In genomic region chr4:2833671-2834000, GRCh38 we compare ENCODE assay signal across 19 cellular contexts. TPM values are rescaled to one million over a fixed set of nuclear protein-coding genes. Genes with fewer than 3 reads are reported as not detected.
DNase-seq lines count a peak whose midpoint lies in the region; ATAC-seq and TF ChIP-seq lines count a peak whose summit lies in the region.
"Had no signal": no experiment of that assay in that cellular context is flagged by ENCODE, and none has a peak within 500 bp of the region (broad histone marks: within the 10 kb centered on the region; RNA-seq: fewer than 3 reads in every experiment).

No MANE protein-coding gene starts in this region.

- 91 to 100% methylated on average over 1 to 6 of the region's 7 CpGs for WGBS in thyroid gland, 2 donors

- DNase-seq in 8988T (peak; percentile 9), GOT3 (lab: John Stamatoyannopoulos, UW) (no peak), brain microvascular endothelial cell (no peak), thyroid gland (no peak)
- no peak for DNase-seq in CD8-positive, alpha-beta memory T cell
- no peak for DNase-seq in natural killer cell treated with Interleukin-12 subunit alpha and Interleukin-12 subunit beta and Interleukin-15 and Interleukin-18, amount 100 ng/mL, for 72 hours (ENCODE audit: low spot score)
- DNase-seq: activated CD4-positive, alpha-beta T cell treated with anti-CD3 and anti-CD28 coated beads, Interleukin-2, amount 50 U/mL, for 1 hour; activated T-cell treated with anti-CD3 and anti-CD28 coated beads for 4 hours; heart right ventricle; NCI-H1105 treated with DMSO at 0.1 percent for 48 hours; NCI-H510A; nephron progenitor cell; stimulated activated CD4-positive, alpha-beta T cell treated with anti-CD3 and anti-CD28 coated beads, Interleukin-4, amount 100 ng/mL, for 24 hours had no signal

- peaks cover 48% of the 10 kb centered on the region for H3K4me1 ChIP-seq in CD8-positive, alpha-beta memory T cell (ENCODE audit: insufficient read depth, low read length)
- H3K4me1 ChIP-seq in thyroid gland = peaks cover 0 to 18% of the 10 kb centered on the region in 2 donors

- POLR2A ChIA-PET in CD8-positive, alpha-beta memory T cell (lab: Charles Lee) = interaction anchor here (0.6 kb wide), 1 partner anchor 48 kb away, joined by 5 read pairs; no protein-coding TSS in a partner anchor

- H3K27me3 ChIP-seq in CD8-positive, alpha-beta memory T cell (ENCODE audit: insufficient read depth, low read length, poor library complexity, severe bottlenecking) = no peaks in the 10 kb centered on the region
- no peaks in the 10 kb centered on the region for H3K27me3 ChIP-seq in brain microvascular endothelial cell (replicated peaks)
- H3K27me3 ChIP-seq in thyroid gland = no peaks in the 10 kb centered on the region
- H3K27me3 ChIP-seq: heart right ventricle had no signal

- H3K36me3 Mint-ChIP-seq in CD8-positive, alpha-beta memory T cell = peaks cover 0 to 46% (median 2%) of the 10 kb centered on the region in 3 donors
- peaks cover 91% of the 10 kb centered on the region for H3K36me3 Mint-ChIP-seq in dendritic cell treated with granulocyte-macrophage colony-stimulating factor and Interleukin-4, amounts not matched to agents 40 ng/mL and 50 ng/mL, for 4 days (ENCODE audit: low read depth)
- no peaks in the 10 kb centered on the region for H3K36me3 Mint-ChIP-seq in natural killer cell treated with Interleukin-12 subunit alpha and Interleukin-12 subunit beta and Interleukin-15 and Interleukin-18, amount 100 ng/mL, for 72 hours
- H3K36me3 Mint-ChIP-seq: activated naive CD8-positive, alpha-beta T cell had no signal

- H3K27ac ChIP-seq in CD8-positive, alpha-beta memory T cell (ENCODE audit: low read depth, low read length) = peak overlapping the region; percentile 16
- H3K27ac ChIP-seq in brain microvascular endothelial cell (no peak overlapping the region), thyroid gland (no peak overlapping the region)
- H3K27ac ChIP-seq: coronary artery had no signal

- CTCF ChIA-PET in CD8-positive, alpha-beta memory T cell (lab: Charles Lee) = interaction anchor here (1.5 kb wide), 1 partner anchor 69 kb away, joined by 7 read pairs; no protein-coding TSS in a partner anchor

- H3K27ac Mint-ChIP-seq in CD8-positive, alpha-beta memory T cell = peak overlapping the region in 2 of 8 donors; percentile 17 to 47
- peak overlapping the region; percentile 65 for H3K27ac Mint-ChIP-seq in dendritic cell treated with granulocyte-macrophage colony-stimulating factor and Interleukin-4, amounts not matched to agents 40 ng/mL and 50 ng/mL, for 4 days
- H3K27ac Mint-ChIP-seq in natural killer cell treated with Interleukin-12 subunit alpha and Interleukin-12 subunit beta and Interleukin-15 and Interleukin-18, amount 100 ng/mL, for 72 hours = peak overlapping the region; percentile 35 to 49
- H3K27ac Mint-ChIP-seq: activated naive CD8-positive, alpha-beta T cell; nephron progenitor cell had no signal

- no peak for ATAC-seq in natural killer cell treated with Interleukin-12 subunit alpha and Interleukin-12 subunit beta and Interleukin-15 and Interleukin-18, amount 100 ng/mL, for 72 hours
- ATAC-seq in GM18517 (IDR thresholded peaks at IDR 0.05; ENCODE audit: unreplicated experiment) = no peak

- intact Hi-C loops in dendritic cell treated with granulocyte-macrophage colony-stimulating factor and Interleukin-4, amounts not matched to agents 40 ng/mL and 50 ng/mL, for 4 days (cut with micrococcal nuclease) = no loop called here
- intact Hi-C loops in thyroid gland (cut with DNase I) = no loop called here

- H3K4me3 Mint-ChIP-seq in CD8-positive, alpha-beta memory T cell = no peak overlapping the region
- no peak overlapping the region for H3K4me3 Mint-ChIP-seq in dendritic cell treated with granulocyte-macrophage colony-stimulating factor and Interleukin-4, amounts not matched to agents 40 ng/mL and 50 ng/mL, for 4 days
- H3K4me3 Mint-ChIP-seq in natural killer cell treated with Interleukin-12 subunit alpha and Interleukin-12 subunit beta and Interleukin-15 and Interleukin-18, amount 100 ng/mL, for 72 hours = no peak overlapping the region
- H3K4me3 Mint-ChIP-seq: activated naive CD8-positive, alpha-beta T cell; nephron progenitor cell had no signal

- no peaks in the 10 kb centered on the region for H3K9me3 Mint-ChIP-seq in CD8-positive, alpha-beta memory T cell
- no peaks in the 10 kb centered on the region for H3K9me3 Mint-ChIP-seq in dendritic cell treated with granulocyte-macrophage colony-stimulating factor and Interleukin-4, amounts not matched to agents 40 ng/mL and 50 ng/mL, for 4 days
- H3K9me3 Mint-ChIP-seq in natural killer cell treated with Interleukin-12 subunit alpha and Interleukin-12 subunit beta and Interleukin-15 and Interleukin-18, amount 100 ng/mL, for 72 hours = no peaks in the 10 kb centered on the region
- H3K9me3 Mint-ChIP-seq: memory B cell had no signal

- no peak overlapping the region for H3K4me3 ChIP-seq in CD8-positive, alpha-beta memory T cell (ENCODE audit: low read length)
- H3K4me3 ChIP-seq in brain microvascular endothelial cell (ENCODE audit: low read depth, low read length) (no peak overlapping the region), thyroid gland (replicated peaks in 1 of 3) (no peak overlapping the region)
- H3K4me3 ChIP-seq: coronary artery, heart right ventricle, smooth muscle cell had no signal

- peaks cover 43 to 55% (median 45%) of the 10 kb centered on the region in 3 donors for H3K4me1 Mint-ChIP-seq in CD8-positive, alpha-beta memory T cell
- H3K4me1 Mint-ChIP-seq in dendritic cell treated with granulocyte-macrophage colony-stimulating factor and Interleukin-4, amounts not matched to agents 40 ng/mL and 50 ng/mL, for 4 days (ENCODE audit: low read depth) = peaks cover 69% of the 10 kb centered on the region
- peaks cover 40 to 49% of the 10 kb centered on the region in 2 donors for H3K4me1 Mint-ChIP-seq in natural killer cell treated with Interleukin-12 subunit alpha and Interleukin-12 subunit beta and Interleukin-15 and Interleukin-18, amount 100 ng/mL, for 72 hours (ENCODE audit: low read depth in 2 of 2)

- H3K9me3 ChIP-seq in CD8-positive, alpha-beta memory T cell (ENCODE audit: low read length) = no peaks in the 10 kb centered on the region
- no peaks in the 10 kb centered on the region for H3K9me3 ChIP-seq in thyroid gland
- H3K9me3 ChIP-seq: heart right ventricle had no signal

- H3K27me3 Mint-ChIP-seq in CD8-positive, alpha-beta memory T cell = no peaks in the 10 kb centered on the region
- no peaks in the 10 kb centered on the region for H3K27me3 Mint-ChIP-seq in dendritic cell treated with granulocyte-macrophage colony-stimulating factor and Interleukin-4, amounts not matched to agents 40 ng/mL and 50 ng/mL, for 4 days
- no peaks in the 10 kb centered on the region for H3K27me3 Mint-ChIP-seq in natural killer cell treated with Interleukin-12 subunit alpha and Interleukin-12 subunit beta and Interleukin-15 and Interleukin-18, amount 100 ng/mL, for 72 hours
- H3K27me3 Mint-ChIP-seq: activated naive CD8-positive, alpha-beta T cell; memory B cell had no signal

- in situ Hi-C loops in brain microvascular endothelial cell (cut with HindIII; ENCODE audit: low pct_ligation_motif_present, low sequenced_read_pairs) = no loop called here

- H3K36me3 ChIP-seq in CD8-positive, alpha-beta memory T cell (ENCODE audit: insufficient read depth, low read length) = no peaks in the 10 kb centered on the region
- H3K36me3 ChIP-seq in brain microvascular endothelial cell (replicated peaks) = peaks cover 41% of the 10 kb centered on the region
- peaks cover 0 to 25% of the 10 kb centered on the region in 2 donors for H3K36me3 ChIP-seq in thyroid gland

- TF ChIP-seq POLR2A in thyroid gland (IDR thresholded peaks at IDR 0.05) = no peak

- TF ChIP-seq CTCF in brain microvascular endothelial cell (IDR thresholded peaks at IDR 0.05; ENCODE audit: low read depth, low read length, missing control alignments) (no peak), thyroid gland (IDR thresholded peaks at IDR 0.05) (no peak)

RNA-seq across cellular contexts. Expression of gene ADD1, which starts 10.0 kb away (rescaled TPM):
- total RNA-seq in CD8-positive, alpha-beta memory T cell = 100 to 1,000 TPM; 185 to 192 TPM
- polyA plus RNA-seq in CD8-positive, alpha-beta memory T cell = 217 TPM
- 100 to 1,000 TPM; 259 to 291 TPM for total RNA-seq in natural killer cell treated with Interleukin-12 subunit alpha and Interleukin-12 subunit beta and Interleukin-15 and Interleukin-18, amount 100 ng/mL, for 72 hours
- 100 to 1,000 TPM; 190 to 222 (median 194) TPM for total RNA-seq in thyroid gland

RNA-seq across cellular contexts. Expression of gene SH3BP2, which starts 40.8 kb away (rescaled TPM):
- total RNA-seq in CD8-positive, alpha-beta memory T cell = 10 to 100 TPM; 68.8 to 75.4 TPM
- polyA plus RNA-seq in CD8-positive, alpha-beta memory T cell = 35.7 TPM
- total RNA-seq in natural killer cell treated with Interleukin-12 subunit alpha and Interleukin-12 subunit beta and Interleukin-15 and Interleukin-18, amount 100 ng/mL, for 72 hours = 100 to 1,000 TPM; 121 to 129 TPM
- total RNA-seq in thyroid gland = 10 to 100 TPM; 29.6 to 43.5 (median 36.7) TPM
